Comparison of ENCODE assay signal across 16 cellular contexts in the genomic region with DNA sequence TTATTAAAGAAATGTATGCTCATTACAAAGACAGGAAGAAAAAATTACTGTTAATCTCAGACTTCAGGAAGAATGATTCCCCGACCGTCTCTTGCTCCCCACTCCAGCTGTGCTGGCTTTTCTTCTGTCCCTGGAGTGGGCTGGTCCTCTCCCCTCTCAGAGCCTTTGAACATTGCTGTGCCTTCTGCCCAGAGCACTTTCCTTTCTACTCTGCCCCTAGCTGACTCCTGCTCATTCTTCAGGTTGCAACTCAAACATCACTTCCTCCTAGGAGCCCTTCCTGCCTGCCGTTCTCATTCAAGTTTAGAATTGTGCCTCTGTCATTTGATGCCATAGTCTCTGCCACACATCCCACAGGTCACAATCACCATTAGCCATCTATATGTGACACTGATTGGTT.
A peak's percentile ranks its signal among the peaks of the same experiment; 100 is the strongest.
DNase-seq lines count a peak whose midpoint lies in the region; ATAC-seq lines count a peak whose summit lies in the region.
"Had no signal": no experiment of that assay in that cellular context is flagged by ENCODE, and none has a peak within 500 bp of the region (broad histone marks: within the 10 kb centered on the region; RNA-seq: fewer than 3 reads in every experiment).

No MANE protein-coding gene starts in this region.

- no peak overlapping the region for H3K4ac ChIP-seq in neuronal stem cell (ENCODE audit: low read length)

- no peaks in the 10 kb centered on the region for H3K79me1 ChIP-seq in neuronal stem cell (ENCODE audit: low read depth, low read length)

- peak overlapping the region; percentile 8; the same call in 1 of the 2 replicates for H3K9ac ChIP-seq in iPS-20b (ENCODE audit: low read depth, low read length)
- no peak overlapping the region for H3K9ac ChIP-seq in neuronal stem cell (ENCODE audit: low read depth, low read length, poor library complexity)
- H3K9ac ChIP-seq: GM23248, SK-N-SH had no signal

- no peaks in the 10 kb centered on the region for H3K9me3 ChIP-seq in iPS-20b (ENCODE audit: insufficient read depth, low read depth, low read length)
- H3K9me3 ChIP-seq in neuronal stem cell (replicated peaks in 1 of 2; ENCODE audit: control insufficient read depth in 2 of 2, insufficient read depth in 1 of 2, low read depth in 1 of 2, low read length in 2 of 2), result no peaks in the 10 kb centered on the region
- H3K9me3 ChIP-seq: A549, SK-N-SH had no signal

- H3K27ac ChIP-seq in iPS-20b (ENCODE audit: low read length), result no peak overlapping the region
- H3K27ac ChIP-seq in neuronal stem cell (replicated peaks; ENCODE audit: low read length), result peak overlapping the region; percentile 2
- H3K27ac ChIP-seq: A549, C4-2B, GM23248 had no signal

- H3K23ac ChIP-seq in neuronal stem cell (ENCODE audit: low read depth, low read length, poor library complexity), result no peak overlapping the region

- H2BK120ac ChIP-seq in neuronal stem cell (ENCODE audit: low read depth, low read length), result no peak overlapping the region

- H3K4me3 ChIP-seq in iPS-20b (ENCODE audit: low read length), result no peak overlapping the region
- H3K4me3 ChIP-seq in neuronal stem cell (ENCODE audit: low read length in 2 of 2), result no peak overlapping the region
- H3K4me3 ChIP-seq: A549, GM23248 had no signal

- no peak overlapping the region for H2BK12ac ChIP-seq in neuronal stem cell (ENCODE audit: low read length)

- DNase-seq in ELF-1 (ENCODE audit: low read depth, low spot score), result peak; percentile 30
- peak; percentile 71 for DNase-seq in NCI-H2227 treated with DMSO at 0.1 percent for 48 hours (lab: John Stamatoyannopoulos, UW)
- no peak for DNase-seq in neuronal stem cell (ENCODE audit: low spot score)
- no peak for DNase-seq in OCI-M1 (lab: John Stamatoyannopoulos, UW)
- DNase-seq: GM23248, KBM-7, NCI-H1436, NCI-H2029 treated with DMSO at 0.1 percent for 48 hours had no signal

- no peak overlapping the region for H3K4me2 ChIP-seq in neuronal stem cell (ENCODE audit: insufficient read depth, low read length, poor library complexity, severe bottlenecking)
- H3K4me2 ChIP-seq: A549, SK-N-SH had no signal

- no peak overlapping the region for H4K91ac ChIP-seq in neuronal stem cell (ENCODE audit: low read depth, low read length, poor library complexity)

- H3K27me3 ChIP-seq in iPS-20b (ENCODE audit: insufficient read depth, low read length) (no peaks in the 10 kb centered on the region; the same call in 1 of the 2 replicates), neuronal stem cell (ENCODE audit: control insufficient read depth in 3 of 3, insufficient read depth in 3 of 3, low read depth in 1 of 3, low read length in 3 of 3) (peaks cover 0 to 40% (median 0%) of the 10 kb centered on the region in 3 experiments)

- no peak overlapping the region for H3K14ac ChIP-seq in neuronal stem cell (ENCODE audit: low read length)

- ATAC-seq in GM19351 (IDR thresholded peaks at IDR 0.05; ENCODE audit: unreplicated experiment), result no peak
- ATAC-seq in GM21528 (IDR thresholded peaks at IDR 0.05; ENCODE audit: low FRiP score, unreplicated experiment), result no peak
- ATAC-seq: A549, Panc1, Right ventricle myocardium inferior had no signal

- peak overlapping the region; percentile 8 for H2AFZ ChIP-seq in neuronal stem cell (ENCODE audit: low read length)
- H2AFZ ChIP-seq: GM23248 had no signal

- no peak overlapping the region for H2AK5ac ChIP-seq in neuronal stem cell (ENCODE audit: low read depth, low read length)

- no peak overlapping the region for H4K8ac ChIP-seq in neuronal stem cell (ENCODE audit: low read depth, low read length)

- peaks cover 18% of the 10 kb centered on the region; the same call in 1 of the 2 replicates for H3K4me1 ChIP-seq in iPS-20b (ENCODE audit: insufficient read depth, low read length)
- peaks cover 13 to 16% of the 10 kb centered on the region in 2 donors for H3K4me1 ChIP-seq in neuronal stem cell (ENCODE audit: control insufficient read depth in 2 of 2, insufficient read depth in 1 of 2, low read depth in 1 of 2, low read length in 2 of 2)
- H3K4me1 ChIP-seq: A549 had no signal

- H3K36me3 ChIP-seq in iPS-20b (ENCODE audit: insufficient read depth, low read depth, low read length) (no peaks in the 10 kb centered on the region), neuronal stem cell (replicated peaks in 1 of 2; ENCODE audit: control insufficient read depth in 2 of 2, insufficient read depth in 2 of 2, low read length in 2 of 2) (no peaks in the 10 kb centered on the region)

- H2BK5ac ChIP-seq in neuronal stem cell (ENCODE audit: low read length), result no peak overlapping the region

- H2BK15ac ChIP-seq in neuronal stem cell (ENCODE audit: low read length), result no peak overlapping the region

- no CpG with 5 or more reads among the region's 3 CpGs for WGBS in neuronal stem cell (ENCODE audit: extremely low coverage in 2 of 2, insufficient read length in 2 of 2, insufficient replicate concordance in 1 of 2), 2 donors

- H3K18ac ChIP-seq in neuronal stem cell (ENCODE audit: low read length), result no peak overlapping the region

Comparison
In these comparisons a context has a peak if more than half of its experiments do, and no peak if none do; other contexts are left out.
1. DNase-seq: peak in ELF-1 (single experiment) and NCI-H2227 treated with DMSO at 0.1 percent for 48 hours (single experiment); none in neuronal stem cell (single experiment) and OCI-M1 (single experiment).